Comparison of ENCODE assay signal across 17 cellular contexts in genomic region chr6:112571886-112572285, GRCh38.
DNase-seq lines count a peak whose midpoint lies in the region; ATAC-seq and TF ChIP-seq lines count a peak whose summit lies in the region.
"Had no signal": no experiment of that assay in that cellular context is flagged by ENCODE, and none has a peak within 500 bp of the region (broad histone marks: within the 10 kb centered on the region; RNA-seq: fewer than 3 reads in every experiment).

No MANE protein-coding gene starts in this region.

- WGBS in mesenchymal stem cell = 93% methylated on average over 2 of the region's 2 CpGs

- no peak overlapping the region for H4K91ac ChIP-seq in mesenchymal stem cell (ENCODE audit: low read length)

- TF ChIP-seq CTCF in AG04450 (IDR thresholded peaks at IDR 0.05; ENCODE audit: low read depth, low read length) = no peak
- no peak for TF ChIP-seq CTCF in LNCaP clone FGC (IDR thresholded peaks at IDR 0.05; ENCODE audit: control insufficient read depth, extremely low read depth, insufficient read depth)

- H2AK5ac ChIP-seq in mesenchymal stem cell (ENCODE audit: low read length, severe bottlenecking) = no peak overlapping the region

- no peak overlapping the region for H3K4me3 ChIP-seq in AG04450 (ENCODE audit: low read depth, low read length)
- H3K4me3 ChIP-seq in LNCaP clone FGC (ENCODE audit: low read depth, low read length) = no peak overlapping the region
- peak overlapping the region in 1 of 2 experiments; percentile 21 for H3K4me3 ChIP-seq in mesenchymal stem cell (ENCODE audit: insufficient read depth in 1 of 2, low read depth in 1 of 2, low read length in 2 of 2)
- H3K4me3 ChIP-seq: upper lobe of left lung had no signal

- H3K9me3 ChIP-seq in AG04450 (ENCODE audit: control insufficient read depth, insufficient read depth, low read length) (no peaks in the 10 kb centered on the region), mesenchymal stem cell (ENCODE audit: control insufficient read depth, low read length) (no peaks in the 10 kb centered on the region)
- H3K9me3 ChIP-seq: upper lobe of left lung had no signal

- no peak overlapping the region for H3K4me2 ChIP-seq in mesenchymal stem cell (ENCODE audit: low read length, poor library complexity, severe bottlenecking)

- no peaks in the 10 kb centered on the region for H3K27me3 ChIP-seq in AG04450 (ENCODE audit: control insufficient read depth, insufficient read depth, low read length)
- H3K27me3 ChIP-seq in mesenchymal stem cell (ENCODE audit: control insufficient read depth in 1 of 2, insufficient read depth in 1 of 2, low read length in 2 of 2) = no peaks in the 10 kb centered on the region
- H3K27me3 ChIP-seq: upper lobe of left lung had no signal

- H2BK15ac ChIP-seq in mesenchymal stem cell (ENCODE audit: low read depth, poor library complexity, severe bottlenecking) = no peak overlapping the region

- peak; percentile 43 for DNase-seq in AG04450 (ENCODE audit: low read depth, low spot score)
- DNase-seq in LNCaP clone FGC (ENCODE audit: low read depth) = peak; percentile 21
- peak; percentile 52 for DNase-seq in dedifferentiated amniotic fluid mesenchymal stem cell (ENCODE audit: extremely low spot score)
- no peak for DNase-seq in mesenchymal stem cell
- DNase-seq in Ammon's horn (ENCODE audit: low spot score) = no peak
- DNase-seq in NCI-H1048 (lab: John Stamatoyannopoulos, UW) = no peak
- DNase-seq: ACHN; activated CD4-positive, alpha-beta T cell treated with anti-CD3 and anti-CD28 coated beads, Interleukin-2, amount 10 ng/mL, durations not matched to agents 7 days and 5 days; central memory CD4-positive, alpha-beta T cell; endodermal cell; NCI-H1436 treated with DMSO at 0.1 percent for 48 hours; NCI-H345; SIG-M5; T-helper 9 cell; upper lobe of left lung had no signal

- H2BK120ac ChIP-seq in mesenchymal stem cell (ENCODE audit: low read depth, low read length) = no peak overlapping the region

- no peak overlapping the region for H2BK5ac ChIP-seq in mesenchymal stem cell (ENCODE audit: low read depth, low read length, poor library complexity, severe bottlenecking)

- H3K14ac ChIP-seq in mesenchymal stem cell (ENCODE audit: low read length in 2 of 2) = no peak overlapping the region

- no peak overlapping the region for H2AFZ ChIP-seq in mesenchymal stem cell (ENCODE audit: low read depth, low read length)

- no peak overlapping the region for H4K8ac ChIP-seq in mesenchymal stem cell (ENCODE audit: low read length)

- H3K4me1 ChIP-seq in mesenchymal stem cell (ENCODE audit: control insufficient read depth, insufficient read depth, low read depth, low read length) = no peaks in the 10 kb centered on the region
- H3K4me1 ChIP-seq: upper lobe of left lung had no signal

- no peak overlapping the region for H2BK12ac ChIP-seq in mesenchymal stem cell (ENCODE audit: low read length in 2 of 2)

- H3K36me3 ChIP-seq in mesenchymal stem cell (ENCODE audit: control insufficient read depth in 1 of 2, insufficient read depth in 2 of 2, low read depth in 1 of 2, low read length in 2 of 2) = no peaks in the 10 kb centered on the region
- H3K36me3 ChIP-seq: upper lobe of left lung had no signal

- no peaks in the 10 kb centered on the region for H3K79me1 ChIP-seq in mesenchymal stem cell (replicated peaks; ENCODE audit: low read length, poor library complexity, severe bottlenecking)

- H3K27ac ChIP-seq in AG04450 (ENCODE audit: low read depth, low read length) (no peak overlapping the region), mesenchymal stem cell (ENCODE audit: low read length, poor library complexity, severe bottlenecking) (no peak overlapping the region)
- H3K27ac ChIP-seq: upper lobe of left lung had no signal

- H3K18ac ChIP-seq in mesenchymal stem cell (ENCODE audit: low read depth in 1 of 2, low read length in 2 of 2) = no peak overlapping the region

- CTCF ChIA-PET in AG04450 (lab: Charles Lee) = no interaction called here

- peak overlapping the region; percentile 60 for H3K9ac ChIP-seq in mesenchymal stem cell (ENCODE audit: low read length)

- H3K23ac ChIP-seq in mesenchymal stem cell (ENCODE audit: low read length in 2 of 2) = no peak overlapping the region

- ATAC-seq in GM21619 (IDR thresholded peaks at IDR 0.05; ENCODE audit: unreplicated experiment) (no peak), GM18498 (IDR thresholded peaks at IDR 0.05; ENCODE audit: unreplicated experiment) (no peak)

- H3K4ac ChIP-seq in mesenchymal stem cell (ENCODE audit: low read depth in 1 of 2, low read length in 2 of 2) = no peak overlapping the region

- POLR2A ChIA-PET in AG04450 (lab: Yijun Ruan, JAX) = no interaction called here

Comparison
In these comparisons a context has a peak if more than half of its experiments do, and no peak if none do; other contexts are left out.
1. DNase-seq: peak in AG04450 (single experiment), LNCaP clone FGC (single experiment) and dedifferentiated amniotic fluid mesenchymal stem cell (single experiment); none in mesenchymal stem cell (single experiment), Ammon's horn (single experiment) and NCI-H1048 (single experiment).